ENCODE assay signal across 2 cellular contexts in genomic region chr11:111459506-111460270, GRCh38.
TF ChIP-seq lines count a peak whose summit lies in the region.

No MANE protein-coding gene starts in this region.

TF ChIP-seq in HCT116, 20 proteins besides CTCF, POLR2A, EP300 and RAD21:
- no peak for TF ChIP-seq CBX3 (IDR thresholded peaks at IDR 0.05; ENCODE audit: low read depth)
- no peak for TF ChIP-seq REST (IDR thresholded peaks at IDR 0.05; ENCODE audit: low read depth)
- no peak for TF ChIP-seq ELF1 (IDR thresholded peaks at IDR 0.05; ENCODE audit: borderline replicate concordance, low read depth)
- TF ChIP-seq EZH2 (IDR thresholded peaks at IDR 0.05), result no peak
- TF ChIP-seq SIN3A (IDR thresholded peaks at IDR 0.05; ENCODE audit: low read depth), result no peak
- no peak for TF ChIP-seq ZFX (IDR thresholded peaks at IDR 0.05)
- TF ChIP-seq FOSL1 (IDR thresholded peaks at IDR 0.05; ENCODE audit: low read depth), result no peak
- no peak for TF ChIP-seq ATF3 (IDR thresholded peaks at IDR 0.05)
- no peak for TF ChIP-seq SRF (IDR thresholded peaks at IDR 0.05; ENCODE audit: low read depth)
- no peak for TF ChIP-seq EGR1 (IDR thresholded peaks at IDR 0.05; ENCODE audit: low read depth)
- no peak for TF ChIP-seq ZNF274 (IDR thresholded peaks at IDR 0.05; ENCODE audit: low read depth, low read length)
- no peak for TF ChIP-seq MAX (IDR thresholded peaks at IDR 0.05)
- TF ChIP-seq POLR2AphosphoS5 (IDR thresholded peaks at IDR 0.05; ENCODE audit: low read depth, low read length), result no peak
- TF ChIP-seq EZH2phosphoT487 (IDR thresholded peaks at IDR 0.05; ENCODE audit: borderline replicate concordance), result no peak
- no peak for TF ChIP-seq YY1 (IDR thresholded peaks at IDR 0.05; ENCODE audit: extremely low read depth, insufficient replicate concordance, low read depth, low read length)
- TF ChIP-seq SP1 (IDR thresholded peaks at IDR 0.05; ENCODE audit: low read depth), result no peak
TF ChIP-seq in HCT116: peak in this region for 0.

TF ChIP-seq in H1, 55 proteins besides CTCF, POLR2A, EP300 and RAD21:
- no peak for TF ChIP-seq POLR2AphosphoS5 (IDR thresholded peaks at IDR 0.05; ENCODE audit: low read depth, low read length)
- TF ChIP-seq TCF12 (IDR thresholded peaks at IDR 0.05; ENCODE audit: low read depth, low read length), result no peak
- no peak for TF ChIP-seq KDM1A (IDR thresholded peaks at IDR 0.05; ENCODE audit: borderline replicate concordance, low read length)
- TF ChIP-seq SP4 (IDR thresholded peaks at IDR 0.05; ENCODE audit: low read length), result no peak
- TF ChIP-seq BCL11A (IDR thresholded peaks at IDR 0.05; ENCODE audit: low read depth in 2 of 2, low read length in 2 of 2), result no peak
- TF ChIP-seq HDAC6 (IDR thresholded peaks at IDR 0.05; ENCODE audit: low read depth, low read length), result no peak
- TF ChIP-seq EZH2 (IDR thresholded peaks at IDR 0.05; ENCODE audit: low read depth, low read length, severe bottlenecking), result no peak
- TF ChIP-seq TAF1 (IDR thresholded peaks at IDR 0.05; ENCODE audit: low read depth, low read length), result no peak
- no peak for TF ChIP-seq RNF2 (IDR thresholded peaks at IDR 0.05; ENCODE audit: borderline replicate concordance, low read depth, low read length, missing control alignments, poor library complexity, severe bottlenecking)
- TF ChIP-seq BACH1 (IDR thresholded peaks at IDR 0.05; ENCODE audit: low read length), result no peak
- no peak for TF ChIP-seq SIN3A (conservative IDR thresholded peaks at IDR 0.05 in 1 of 2, IDR thresholded peaks at IDR 0.05 in 1 of 2; ENCODE audit: low read depth in 1 of 2, low read length in 2 of 2)
TF ChIP-seq in H1: peak in this region for 0.
